ENCODE assay signal across 10 cellular contexts in genomic region chr5:68378204-68378830, GRCh38.
DNase-seq lines count a peak whose midpoint lies in the region; ATAC-seq and TF ChIP-seq lines count a peak whose summit lies in the region.
"Had no signal": no experiment of that assay in that cellular context is flagged by ENCODE, and none has a peak within 500 bp of the region (broad histone marks: within the 10 kb centered on the region; RNA-seq: fewer than 3 reads in every experiment).

No MANE protein-coding gene starts in this region.

- H3K9me3 Mint-ChIP-seq in activated CD4-positive, alpha-beta memory T cell treated with anti-CD3 and anti-CD28 coated beads for 36 hours = no peaks in the 10 kb centered on the region
- peaks cover 5% of the 10 kb centered on the region for H3K9me3 Mint-ChIP-seq in mesothelial cell of epicardium

- no peaks in the 10 kb centered on the region for H3K36me3 Mint-ChIP-seq in activated CD4-positive, alpha-beta memory T cell treated with anti-CD3 and anti-CD28 coated beads for 36 hours
- no peaks in the 10 kb centered on the region for H3K36me3 Mint-ChIP-seq in mesothelial cell of epicardium

- no peaks in the 10 kb centered on the region for H3K27me3 Mint-ChIP-seq in activated CD4-positive, alpha-beta memory T cell treated with anti-CD3 and anti-CD28 coated beads for 36 hours
- no peaks in the 10 kb centered on the region for H3K27me3 Mint-ChIP-seq in mesothelial cell of epicardium (ENCODE audit: low read depth)

- no peak overlapping the region for H3K4me3 Mint-ChIP-seq in activated CD4-positive, alpha-beta memory T cell treated with anti-CD3 and anti-CD28 coated beads for 36 hours
- H3K4me3 Mint-ChIP-seq in mesothelial cell of epicardium = no peak overlapping the region

- H3K4me2 ChIP-seq in PC-9 = no peak overlapping the region

- H3K9me2 ChIP-seq in PC-9 (ENCODE audit: insufficient read depth) = no peaks in the 10 kb centered on the region

- CTCF ChIA-PET in activated CD4-positive, alpha-beta memory T cell treated with anti-CD3 and anti-CD28 coated beads for 36 hours (lab: Charles Lee) = interaction anchor here (1.1 kb wide), 1 partner anchor 163 kb away, joined by 3 read pairs; the partner anchor contains the start of gene PIK3R1
- CTCF ChIA-PET in PC-9 (lab: Charles Lee) = interaction anchor here (0.6 kb wide), 1 partner anchor 162 kb away, joined by 3 read pairs; no protein-coding TSS in a partner anchor

- H4K20me1 ChIP-seq in PC-9 (ENCODE audit: insufficient read depth) = no peaks in the 10 kb centered on the region

- H2AFZ ChIP-seq in PC-9 = no peak overlapping the region

- TF ChIP-seq CTCF in mesothelial cell of epicardium (IDR thresholded peaks at IDR 0.05; ENCODE audit: unreplicated experiment) = no peak
- TF ChIP-seq CTCF in PC-9 (conservative IDR thresholded peaks at IDR 0.05) = no peak

- ATAC-seq in GM19395 (IDR thresholded peaks at IDR 0.05; ENCODE audit: unreplicated experiment) = peak; percentile 85
- peak; percentile 80 for ATAC-seq in HG03095 (IDR thresholded peaks at IDR 0.05; ENCODE audit: unreplicated experiment)
- ATAC-seq: gastrocnemius medialis had no signal

- no peaks in the 10 kb centered on the region for H3K27me3 ChIP-seq in PC-9 (ENCODE audit: insufficient read depth, low read depth)
- H3K27me3 ChIP-seq: gastrocnemius medialis had no signal

- no TSS peak for BruUV-seq in PC-9 (replicated peaks; lab: Mats Ljungman, UMichigan)

- H3K9me3 ChIP-seq in PC-9 (ENCODE audit: insufficient read depth, low read depth) = no peaks in the 10 kb centered on the region; the same call in 1 of the 2 replicates
- H3K9me3 ChIP-seq: gastrocnemius medialis had no signal

- H3K36me3 ChIP-seq in PC-9 (ENCODE audit: low read depth) = no peaks in the 10 kb centered on the region
- H3K36me3 ChIP-seq: gastrocnemius medialis had no signal

- peaks cover 46% of the 10 kb centered on the region for H3K4me1 Mint-ChIP-seq in activated CD4-positive, alpha-beta memory T cell treated with anti-CD3 and anti-CD28 coated beads for 36 hours (ENCODE audit: low read depth)
- H3K4me1 Mint-ChIP-seq in mesothelial cell of epicardium = peaks cover 20% of the 10 kb centered on the region

- intact Hi-C loops in activated CD4-positive, alpha-beta memory T cell treated with anti-CD3 and anti-CD28 coated beads for 36 hours (cut with micrococcal nuclease) = no loop called here
- intact Hi-C loops in PC-9 (cut with micrococcal nuclease; ENCODE audit: unreplicated experiment) = no loop called here

- DNase-seq in DMS79 (lab: John Stamatoyannopoulos, UW) (peak; percentile 44), mesothelial cell of epicardium (ENCODE audit: low spot score in 2 of 2, unreplicated experiment in 2 of 2) (no peak), nucleus accumbens (lab: John Stamatoyannopoulos, UW) (no peak), PC-9 (no peak), Ammon's horn (ENCODE audit: low spot score) (no peak)
- DNase-seq in activated CD4-positive, alpha-beta memory T cell treated with anti-CD3 and anti-CD28 coated beads for 36 hours = peak; percentile 21
- DNase-seq: gastrocnemius medialis, substantia nigra had no signal

- no peak overlapping the region for H3K27ac ChIP-seq in PC-9
- H3K27ac ChIP-seq: gastrocnemius medialis had no signal

- H3K27ac Mint-ChIP-seq in activated CD4-positive, alpha-beta memory T cell treated with anti-CD3 and anti-CD28 coated beads for 36 hours = no peak overlapping the region
- no peak overlapping the region for H3K27ac Mint-ChIP-seq in mesothelial cell of epicardium

- H3K4me3 ChIP-seq in PC-9 = no peak overlapping the region
- H3K4me3 ChIP-seq: gastrocnemius medialis had no signal

- no peaks in the 10 kb centered on the region for H3K4me1 ChIP-seq in PC-9 (replicated peaks; ENCODE audit: insufficient read depth)
- H3K4me1 ChIP-seq: gastrocnemius medialis had no signal

- POLR2A ChIA-PET in activated CD4-positive, alpha-beta memory T cell treated with anti-CD3 and anti-CD28 coated beads for 36 hours (lab: Charles Lee) = interaction anchor here (0.7 kb wide), 1 partner anchor 26 kb away, joined by 3 read pairs; no protein-coding TSS in a partner anchor
- POLR2A ChIA-PET in PC-9 (lab: Charles Lee; ENCODE audit: unreplicated experiment) = no interaction called here

- H3K79me2 ChIP-seq in PC-9 (ENCODE audit: low read depth) = no peaks in the 10 kb centered on the region

- H3F3A ChIP-seq in PC-9 (ENCODE audit: insufficient read depth, low read depth) = no peaks in the 10 kb centered on the region; the same call in 1 of the 2 replicates

Comparison
In these comparisons a context has a peak if more than half of its experiments do, and no peak if none do; other contexts are left out.
1. DNase-seq: peak in DMS79 (single experiment) and activated CD4-positive, alpha-beta memory T cell treated with anti-CD3 and anti-CD28 coated beads for 36 hours (single experiment); none in mesothelial cell of epicardium (0 of 2), nucleus accumbens (0 of 56), PC-9 (0 of 2) and Ammon's horn (single experiment).